ENCODE assay signal across 2 cellular contexts in genomic region chr17:44200478-44201155, GRCh38.
TF ChIP-seq lines count a peak whose summit lies in the region.

No MANE protein-coding gene starts in this region.

TF ChIP-seq in IMR-90, 13 proteins besides CTCF, POLR2A, EP300 and RAD21:
- TF ChIP-seq FOS (IDR thresholded peaks at IDR 0.05; ENCODE audit: low read depth, low read length): no peak
- TF ChIP-seq SMC3 (IDR thresholded peaks at IDR 0.05; ENCODE audit: low read depth, low read length): no peak
- no peak for TF ChIP-seq MAFK (IDR thresholded peaks at IDR 0.05; ENCODE audit: low read depth, low read length)
- no peak for TF ChIP-seq BHLHE40 (IDR thresholded peaks at IDR 0.05; ENCODE audit: low read depth, low read length)
- no peak for TF ChIP-seq MAZ (IDR thresholded peaks at IDR 0.05; ENCODE audit: borderline replicate concordance, low read depth, low read length)
- TF ChIP-seq NFE2L2 (IDR thresholded peaks at IDR 0.05; ENCODE audit: low read depth, low read length): no peak
- TF ChIP-seq USF2 (IDR thresholded peaks at IDR 0.05; ENCODE audit: low read depth, low read length): no peak
- TF ChIP-seq CEBPB (IDR thresholded peaks at IDR 0.05; ENCODE audit: low read depth, low read length): no peak
- TF ChIP-seq RCOR1 (IDR thresholded peaks at IDR 0.05; ENCODE audit: insufficient replicate concordance, low read length): no peak

TF ChIP-seq in HepG2, 621 proteins besides CTCF, POLR2A, EP300 and RAD21 (continues in another document):
- peak; percentile 70; the same call in 1 of the 2 replicates for TF ChIP-seq TOPORS (CRISPR knock-in tag; IDR thresholded peaks at IDR 0.05)
- peak; percentile 85 for TF ChIP-seq DMAP1 (CRISPR knock-in tag; IDR thresholded peaks at IDR 0.05)
- TF ChIP-seq CSRNP2 (CRISPR knock-in tag; conservative IDR thresholded peaks at IDR 0.05; ENCODE audit: low read depth): no peak
- TF ChIP-seq ZNF609 (CRISPR knock-in tag; IDR thresholded peaks at IDR 0.05; ENCODE audit: borderline replicate concordance): peak; percentile 37; the same call in 1 of the 2 replicates
- 0 out of 2 replicates have a peak, but pooled peaks have one; percentile 33 for TF ChIP-seq ARID2 (CRISPR knock-in tag; IDR thresholded peaks at IDR 0.05; ENCODE audit: borderline replicate concordance)
- TF ChIP-seq FOXC1 (CRISPR knock-in tag; IDR thresholded peaks at IDR 0.05; ENCODE audit: borderline replicate concordance): peak; percentile 47; the same call in 1 of the 2 replicates
- no peak for TF ChIP-seq SKI (IDR thresholded peaks at IDR 0.05; ENCODE audit: partially characterized antibody)
- TF ChIP-seq TAF1 (CRISPR knock-in tag; IDR thresholded peaks at IDR 0.05): peak; percentile 76
- no peak for TF ChIP-seq FOSL1 (CRISPR knock-in tag; IDR thresholded peaks at IDR 0.05; ENCODE audit: borderline replicate concordance)
- TF ChIP-seq PPARG (CRISPR knock-in tag; conservative IDR thresholded peaks at IDR 0.05): peak; percentile 3; the same call in 1 of the 2 replicates
- no peak for TF ChIP-seq ZNF660 (CRISPR knock-in tag; IDR thresholded peaks at IDR 0.05; ENCODE audit: borderline replicate concordance, low read depth)
- no peak for TF ChIP-seq PAWR (CRISPR knock-in tag; IDR thresholded peaks at IDR 0.05; ENCODE audit: borderline replicate concordance)
- no peak for TF ChIP-seq REL (CRISPR knock-in tag; conservative IDR thresholded peaks at IDR 0.05)
- TF ChIP-seq ZNF777 (CRISPR knock-in tag; IDR thresholded peaks at IDR 0.05): peak; percentile 75
- no peak for TF ChIP-seq ZNF775 (CRISPR knock-in tag; IDR thresholded peaks at IDR 0.05; ENCODE audit: borderline replicate concordance)
- TF ChIP-seq ZNF83 (CRISPR knock-in tag; IDR thresholded peaks at IDR 0.05; ENCODE audit: borderline replicate concordance): no peak
- TF ChIP-seq ZNF781 (CRISPR knock-in tag; IDR thresholded peaks at IDR 0.05; ENCODE audit: borderline replicate concordance, not compliant biosample characterization): no peak
- peak; percentile 87 for TF ChIP-seq ZFY (CRISPR knock-in tag; IDR thresholded peaks at IDR 0.05)
- TF ChIP-seq MEIS2 (CRISPR knock-in tag; IDR thresholded peaks at IDR 0.05): no peak
- no peak for TF ChIP-seq EEA1 (CRISPR knock-in tag; IDR thresholded peaks at IDR 0.05; ENCODE audit: borderline replicate concordance)
- TF ChIP-seq NFE2 (CRISPR knock-in tag; IDR thresholded peaks at IDR 0.05): no peak
- TF ChIP-seq SP4 (CRISPR knock-in tag; IDR thresholded peaks at IDR 0.05): peak; percentile 67
- TF ChIP-seq ZNF24 (IDR thresholded peaks at IDR 0.05): no peak
- TF ChIP-seq ZNF232 (CRISPR knock-in tag; IDR thresholded peaks at IDR 0.05; ENCODE audit: borderline replicate concordance): 0 out of 2 replicates have a peak, but pooled peaks have one; percentile 15
- no peak for TF ChIP-seq MLX (CRISPR knock-in tag; IDR thresholded peaks at IDR 0.05)
- peak; percentile 76 for TF ChIP-seq ZNF574 (CRISPR knock-in tag; IDR thresholded peaks at IDR 0.05)
- TF ChIP-seq ERF (CRISPR knock-in tag; IDR thresholded peaks at IDR 0.05): no peak; the same call in 1 of the 2 replicates
- peak; percentile 96 for TF ChIP-seq KDM5B (CRISPR knock-in tag; IDR thresholded peaks at IDR 0.05; ENCODE audit: borderline replicate concordance)
- peak; percentile 42 for TF ChIP-seq PTBP1 (IDR thresholded peaks at IDR 0.05; ENCODE audit: low read depth, low read length, poor library complexity, severe bottlenecking)
- 0 out of 2 replicates have a peak, but pooled peaks have one; percentile 12 for TF ChIP-seq FOXK1 (CRISPR knock-in tag; IDR thresholded peaks at IDR 0.05; ENCODE audit: borderline replicate concordance, low read depth)
- no peak for TF ChIP-seq KAT2B (IDR thresholded peaks at IDR 0.05; ENCODE audit: borderline replicate concordance, low read depth, low read length)
- TF ChIP-seq ZIK1 (CRISPR knock-in tag; IDR thresholded peaks at IDR 0.05; ENCODE audit: borderline replicate concordance, low read depth): peak; percentile 75; the same call in 1 of the 2 replicates
- TF ChIP-seq ZBTB4 (CRISPR knock-in tag; IDR thresholded peaks at IDR 0.05; ENCODE audit: borderline replicate concordance): no peak
- no peak for TF ChIP-seq ZNF784 (CRISPR knock-in tag; IDR thresholded peaks at IDR 0.05; ENCODE audit: borderline replicate concordance)
- TF ChIP-seq ZNF567 (CRISPR knock-in tag; IDR thresholded peaks at IDR 0.05; ENCODE audit: borderline replicate concordance): 0 out of 2 replicates have a peak, but pooled peaks have one; percentile 20
- peak; percentile 61 for TF ChIP-seq SRSF1 (optimal IDR thresholded peaks at IDR 0.05; ENCODE audit: low read depth, low read length)
- no peak for TF ChIP-seq MNT (IDR thresholded peaks at IDR 0.05)
- TF ChIP-seq PHF8 (CRISPR knock-in tag; IDR thresholded peaks at IDR 0.05): peak; percentile 84
- no peak for TF ChIP-seq KDM3A (CRISPR knock-in tag; IDR thresholded peaks at IDR 0.05; ENCODE audit: low read depth)
- no peak for TF ChIP-seq ZBTB43 (CRISPR knock-in tag; conservative IDR thresholded peaks at IDR 0.05)
- no peak for TF ChIP-seq ZNF234 (CRISPR knock-in tag; conservative IDR thresholded peaks at IDR 0.05)
- no peak for TF ChIP-seq SNAPC5 (CRISPR knock-in tag; IDR thresholded peaks at IDR 0.05; ENCODE audit: borderline replicate concordance)
- no peak for TF ChIP-seq HMGA1 (CRISPR knock-in tag; conservative IDR thresholded peaks at IDR 0.05)
- TF ChIP-seq ZNF557 (CRISPR knock-in tag; IDR thresholded peaks at IDR 0.05): 0 out of 2 replicates have a peak, but pooled peaks have one; percentile 58
- no peak for TF ChIP-seq ZNF160 (CRISPR knock-in tag; IDR thresholded peaks at IDR 0.05)
